13 cellular contexts compared by ENCODE assay signal in genomic region chr1:65195495-65196417, GRCh38. TPM values are rescaled to one million over a fixed set of nuclear protein-coding genes. Genes with fewer than 3 reads are reported as not detected.
DNase-seq lines count a peak whose midpoint lies in the region; ATAC-seq and TF ChIP-seq lines count a peak whose summit lies in the region.
"Had no signal": no experiment of that assay in that cellular context is flagged by ENCODE, and none has a peak within 500 bp of the region (broad histone marks: within the 10 kb centered on the region; RNA-seq: fewer than 3 reads in every experiment).

No MANE protein-coding gene starts in this region.

- TF ChIP-seq CTCF in AG10803 (conservative IDR thresholded peaks at IDR 0.05; ENCODE audit: low read length) = no peak
- TF ChIP-seq CTCF in brain microvascular endothelial cell (IDR thresholded peaks at IDR 0.05; ENCODE audit: low read depth, low read length, missing control alignments) = no peak
- no peak for TF ChIP-seq CTCF in lower lobe of right lung (IDR thresholded peaks at IDR 0.05)

- in situ Hi-C loops in brain microvascular endothelial cell (cut with HindIII; ENCODE audit: low pct_ligation_motif_present, low sequenced_read_pairs) = no loop called here

- intact Hi-C loops in lower lobe of right lung (cut with DNase I) = no loop called here

- DNase-seq in AG10803 (ENCODE audit: low read depth) (peak; percentile 19), brain microvascular endothelial cell (peak; percentile 82), lower lobe of right lung (no peak), NCI-H2196 treated with DMSO at 0.1 percent for 48 hours (lab: John Stamatoyannopoulos, UW; ENCODE audit: unreplicated experiment) (no peak)
- no peak for DNase-seq in stimulated activated CD4-positive, alpha-beta T cell treated with anti-CD3 and anti-CD28 coated beads, Interleukin-4, amount 100 ng/mL, for 24 hours
- DNase-seq: activated T-cell treated with anti-CD3 and anti-CD28 coated beads, Interleukin-2, amount 50 U/mL, for 1 hour; AML-193; NCI-H1105 treated with DMSO at 0.1 percent for 48 hours; sigmoid colon had no signal

- no peaks in the 10 kb centered on the region for H3K27me3 ChIP-seq in brain microvascular endothelial cell (replicated peaks)
- H3K27me3 ChIP-seq in lower lobe of right lung (ENCODE audit: low read depth) = peaks cover 7% of the 10 kb centered on the region
- H3K27me3 ChIP-seq: sigmoid colon had no signal

- H3K36me3 ChIP-seq in brain microvascular endothelial cell (replicated peaks) (no peaks in the 10 kb centered on the region), lower lobe of right lung (no peaks in the 10 kb centered on the region)

- no peak overlapping the region for H3K4me3 ChIP-seq in AG10803 (ENCODE audit: low read length)
- H3K4me3 ChIP-seq in brain microvascular endothelial cell (ENCODE audit: low read depth, low read length) = no peak overlapping the region
- no peak overlapping the region for H3K4me3 ChIP-seq in lower lobe of right lung
- H3K4me3 ChIP-seq: sigmoid colon had no signal

- H3K9me3 ChIP-seq in lower lobe of right lung = no peaks in the 10 kb centered on the region
- H3K9me3 ChIP-seq: sigmoid colon had no signal

- H3K27ac ChIP-seq in brain microvascular endothelial cell (peak overlapping the region; percentile 76), lower lobe of right lung (no peak overlapping the region)
- H3K27ac ChIP-seq: HL-60 had no signal

- H3K4me1 ChIP-seq in lower lobe of right lung = peaks cover 7% of the 10 kb centered on the region
- H3K4me1 ChIP-seq: sigmoid colon had no signal

- peak; percentile 32 for ATAC-seq in HG02885 (IDR thresholded peaks at IDR 0.05; ENCODE audit: poor library complexity, unreplicated experiment)
- ATAC-seq in lower lobe of right lung = peak; percentile 78 to 83
- ATAC-seq in GM21381 (IDR thresholded peaks at IDR 0.05; ENCODE audit: unreplicated experiment) = no peak
- ATAC-seq in HG03521 (IDR thresholded peaks at IDR 0.05; ENCODE audit: unreplicated experiment) = no peak

RNA-seq across cellular contexts. Expression of gene AK4, which starts 47.8 kb away (rescaled TPM):
- total RNA-seq in lower lobe of right lung = 7.0 TPM

Comparison
In these comparisons a context has a peak if more than half of its experiments do, and no peak if none do; other contexts are left out.
1. DNase-seq: peak in AG10803 (single experiment) and brain microvascular endothelial cell (single experiment); none in lower lobe of right lung (single experiment), NCI-H2196 treated with DMSO at 0.1 percent for 48 hours (single experiment) and stimulated activated CD4-positive, alpha-beta T cell treated with anti-CD3 and anti-CD28 coated beads, Interleukin-4, amount 100 ng/mL, for 24 hours (single experiment).
2. ATAC-seq: peak in HG02885 (single experiment) and lower lobe of right lung (2 of 2); none in GM21381 (single experiment) and HG03521 (single experiment).